1 cellular context compared by ENCODE assay signal in the genomic region with DNA sequence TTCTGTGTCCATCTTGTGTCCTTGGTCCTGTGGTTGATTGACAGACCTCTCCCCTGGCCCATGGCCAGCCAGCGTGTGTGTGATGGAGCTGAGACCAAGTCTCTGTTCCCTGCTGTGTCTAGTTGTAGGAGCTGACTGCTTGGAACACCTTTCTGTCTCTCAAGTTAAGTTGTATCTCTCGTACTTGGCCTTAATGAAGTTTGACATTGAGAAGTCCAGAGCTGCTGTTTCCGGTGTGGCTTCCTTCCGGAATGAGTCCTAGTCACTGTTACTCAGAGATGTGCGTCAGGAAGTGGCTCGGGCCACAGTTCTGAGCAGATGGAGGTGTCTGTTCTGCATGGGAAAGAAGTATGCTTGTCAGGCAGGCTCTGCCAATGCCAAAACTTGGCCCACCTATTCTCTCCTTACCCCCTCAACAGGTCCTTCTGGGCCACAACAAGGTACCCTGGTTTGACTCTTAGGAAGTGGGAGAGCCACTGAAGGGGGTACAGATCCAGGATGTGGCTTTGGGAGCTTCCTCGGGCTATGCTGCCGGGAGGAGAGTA.
TF ChIP-seq lines count a peak whose summit lies in the region.

No MANE protein-coding gene starts in this region.

TF ChIP-seq in HepG2, 621 proteins besides CTCF, POLR2A, EP300 and RAD21:
- TF ChIP-seq, protein P1, sequence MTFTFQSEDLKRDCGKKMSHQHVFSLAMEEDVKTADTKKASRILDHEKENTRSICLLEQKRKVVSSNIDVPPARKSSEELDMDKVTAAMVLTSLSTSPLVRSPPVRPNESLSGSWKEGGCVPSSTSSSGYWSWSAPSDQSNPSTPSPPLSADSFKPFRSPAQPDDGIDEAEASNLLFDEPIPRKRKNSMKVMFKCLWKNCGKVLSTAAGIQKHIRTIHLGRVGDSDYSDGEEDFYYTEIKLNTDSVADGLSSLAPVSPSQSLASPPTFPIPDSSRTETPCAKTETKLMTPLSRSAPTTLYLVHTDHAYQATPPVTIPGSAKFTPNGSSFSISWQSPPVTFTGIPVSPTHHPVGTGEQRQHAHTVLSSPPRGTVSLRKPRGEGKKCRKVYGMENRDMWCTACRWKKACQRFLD (CRISPR knock-in tag; IDR thresholded peaks at IDR 0.05; ENCODE audit: borderline replicate concordance), result no peak
- TF ChIP-seq, protein P2, sequence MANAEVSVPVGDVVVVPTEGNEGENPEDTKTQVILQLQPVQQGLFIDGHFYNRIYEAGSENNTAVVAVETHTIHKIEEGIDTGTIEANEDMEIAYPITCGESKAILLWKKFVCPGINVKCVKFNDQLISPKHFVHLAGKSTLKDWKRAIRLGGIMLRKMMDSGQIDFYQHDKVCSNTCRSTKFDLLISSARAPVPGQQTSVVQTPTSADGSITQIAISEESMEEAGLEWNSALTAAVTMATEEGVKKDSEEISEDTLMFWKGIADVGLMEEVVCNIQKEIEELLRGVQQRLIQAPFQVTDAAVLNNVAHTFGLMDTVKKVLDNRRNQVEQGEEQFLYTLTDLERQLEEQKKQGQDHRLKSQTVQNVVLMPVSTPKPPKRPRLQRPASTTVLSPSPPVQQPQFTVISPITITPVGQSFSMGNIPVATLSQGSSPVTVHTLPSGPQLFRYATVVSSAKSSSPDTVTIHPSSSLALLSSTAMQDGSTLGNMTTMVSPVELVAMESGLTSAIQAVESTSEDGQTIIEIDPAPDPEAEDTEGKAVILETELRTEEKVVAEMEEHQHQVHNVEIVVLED (CRISPR knock-in tag; IDR thresholded peaks at IDR 0.05; ENCODE audit: borderline replicate concordance), result no peak
- TF ChIP-seq, protein P3, sequence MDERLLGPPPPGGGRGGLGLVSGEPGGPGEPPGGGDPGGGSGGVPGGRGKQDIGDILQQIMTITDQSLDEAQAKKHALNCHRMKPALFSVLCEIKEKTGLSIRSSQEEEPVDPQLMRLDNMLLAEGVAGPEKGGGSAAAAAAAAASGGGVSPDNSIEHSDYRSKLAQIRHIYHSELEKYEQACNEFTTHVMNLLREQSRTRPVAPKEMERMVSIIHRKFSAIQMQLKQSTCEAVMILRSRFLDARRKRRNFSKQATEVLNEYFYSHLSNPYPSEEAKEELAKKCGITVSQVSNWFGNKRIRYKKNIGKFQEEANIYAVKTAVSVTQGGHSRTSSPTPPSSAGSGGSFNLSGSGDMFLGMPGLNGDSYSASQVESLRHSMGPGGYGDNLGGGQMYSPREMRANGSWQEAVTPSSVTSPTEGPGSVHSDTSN (CRISPR knock-in tag; IDR thresholded peaks at IDR 0.05), result peak; percentile 43; the same call in 1 of the 2 replicates
- TF ChIP-seq, protein P4, sequence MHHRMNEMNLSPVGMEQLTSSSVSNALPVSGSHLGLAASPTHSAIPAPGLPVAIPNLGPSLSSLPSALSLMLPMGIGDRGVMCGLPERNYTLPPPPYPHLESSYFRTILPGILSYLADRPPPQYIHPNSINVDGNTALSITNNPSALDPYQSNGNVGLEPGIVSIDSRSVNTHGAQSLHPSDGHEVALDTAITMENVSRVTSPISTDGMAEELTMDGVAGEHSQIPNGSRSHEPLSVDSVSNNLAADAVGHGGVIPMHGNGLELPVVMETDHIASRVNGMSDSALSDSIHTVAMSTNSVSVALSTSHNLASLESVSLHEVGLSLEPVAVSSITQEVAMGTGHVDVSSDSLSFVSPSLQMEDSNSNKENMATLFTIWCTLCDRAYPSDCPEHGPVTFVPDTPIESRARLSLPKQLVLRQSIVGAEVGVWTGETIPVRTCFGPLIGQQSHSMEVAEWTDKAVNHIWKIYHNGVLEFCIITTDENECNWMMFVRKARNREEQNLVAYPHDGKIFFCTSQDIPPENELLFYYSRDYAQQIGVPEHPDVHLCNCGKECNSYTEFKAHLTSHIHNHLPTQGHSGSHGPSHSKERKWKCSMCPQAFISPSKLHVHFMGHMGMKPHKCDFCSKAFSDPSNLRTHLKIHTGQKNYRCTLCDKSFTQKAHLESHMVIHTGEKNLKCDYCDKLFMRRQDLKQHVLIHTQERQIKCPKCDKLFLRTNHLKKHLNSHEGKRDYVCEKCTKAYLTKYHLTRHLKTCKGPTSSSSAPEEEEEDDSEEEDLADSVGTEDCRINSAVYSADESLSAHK (CRISPR knock-in tag; IDR thresholded peaks at IDR 0.05; ENCODE audit: borderline replicate concordance), result no peak
- TF ChIP-seq, protein P5, sequence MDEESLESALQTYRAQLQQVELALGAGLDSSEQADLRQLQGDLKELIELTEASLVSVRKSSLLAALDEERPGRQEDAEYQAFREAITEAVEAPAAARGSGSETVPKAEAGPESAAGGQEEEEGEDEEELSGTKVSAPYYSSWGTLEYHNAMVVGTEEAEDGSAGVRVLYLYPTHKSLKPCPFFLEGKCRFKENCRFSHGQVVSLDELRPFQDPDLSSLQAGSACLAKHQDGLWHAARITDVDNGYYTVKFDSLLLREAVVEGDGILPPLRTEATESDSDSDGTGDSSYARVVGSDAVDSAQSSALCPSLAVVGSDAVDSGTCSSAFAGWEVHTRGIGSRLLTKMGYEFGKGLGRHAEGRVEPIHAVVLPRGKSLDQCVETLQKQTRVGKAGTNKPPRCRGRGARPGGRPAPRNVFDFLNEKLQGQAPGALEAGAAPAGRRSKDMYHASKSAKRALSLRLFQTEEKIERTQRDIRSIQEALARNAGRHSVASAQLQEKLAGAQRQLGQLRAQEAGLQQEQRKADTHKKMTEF (CRISPR knock-in tag; IDR thresholded peaks at IDR 0.05), result no peak
- TF ChIP-seq, protein P6, sequence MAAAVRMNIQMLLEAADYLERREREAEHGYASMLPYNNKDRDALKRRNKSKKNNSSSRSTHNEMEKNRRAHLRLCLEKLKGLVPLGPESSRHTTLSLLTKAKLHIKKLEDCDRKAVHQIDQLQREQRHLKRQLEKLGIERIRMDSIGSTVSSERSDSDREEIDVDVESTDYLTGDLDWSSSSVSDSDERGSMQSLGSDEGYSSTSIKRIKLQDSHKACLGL (CRISPR knock-in tag; IDR thresholded peaks at IDR 0.05), result no peak
- TF ChIP-seq, protein P7, sequence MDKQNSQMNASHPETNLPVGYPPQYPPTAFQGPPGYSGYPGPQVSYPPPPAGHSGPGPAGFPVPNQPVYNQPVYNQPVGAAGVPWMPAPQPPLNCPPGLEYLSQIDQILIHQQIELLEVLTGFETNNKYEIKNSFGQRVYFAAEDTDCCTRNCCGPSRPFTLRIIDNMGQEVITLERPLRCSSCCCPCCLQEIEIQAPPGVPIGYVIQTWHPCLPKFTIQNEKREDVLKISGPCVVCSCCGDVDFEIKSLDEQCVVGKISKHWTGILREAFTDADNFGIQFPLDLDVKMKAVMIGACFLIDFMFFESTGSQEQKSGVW (CRISPR knock-in tag; IDR thresholded peaks at IDR 0.05; ENCODE audit: borderline replicate concordance), result no peak
